ENCODE assay signal across 9 cellular contexts in genomic region chr9:131397100-131397790, GRCh38. TPM values are rescaled to one million over a fixed set of nuclear protein-coding genes. Genes with fewer than 3 reads are reported as not detected.
DNase-seq lines count a peak whose midpoint lies in the region; ATAC-seq and TF ChIP-seq lines count a peak whose summit lies in the region.
"Had no signal": no experiment of that assay in that cellular context is flagged by ENCODE, and none has a peak within 500 bp of the region (broad histone marks: within the 10 kb centered on the region; RNA-seq: fewer than 3 reads in every experiment).

No MANE protein-coding gene starts in this region.

- POLR2A ChIA-PET in CD8-positive, alpha-beta memory T cell (lab: Charles Lee): interaction anchor here (0.7 to 2.8 kb wide), 5 partner anchors 9 to 297 kb away, joined by 3 to 23 read pairs (median 8); no protein-coding TSS in a partner anchor

- H3K4me3 ChIP-seq in CD8-positive, alpha-beta memory T cell (ENCODE audit: low read length): peak overlapping the region; percentile 3
- H3K4me3 ChIP-seq: right lobe of liver had no signal

- H3K4me1 ChIP-seq in CD8-positive, alpha-beta memory T cell (ENCODE audit: insufficient read depth, low read length): peaks cover 73% of the 10 kb centered on the region

- no peak for DNase-seq in CD8-positive, alpha-beta memory T cell
- peak; percentile 34 for DNase-seq in NCI-H146 treated with DMSO at 0.1 percent for 48 hours (lab: John Stamatoyannopoulos, UW; ENCODE audit: unreplicated experiment)
- no peak for DNase-seq in nephron progenitor cell

- H3K4me3 Mint-ChIP-seq in CD8-positive, alpha-beta memory T cell: peak overlapping the region; percentile 70 to 95 (median 89)
- H3K4me3 Mint-ChIP-seq in dendritic cell treated with granulocyte-macrophage colony-stimulating factor and Interleukin-4, amounts not matched to agents 40 ng/mL and 50 ng/mL, for 4 days: peak overlapping the region; percentile 23
- H3K4me3 Mint-ChIP-seq in nephron progenitor cell: peak overlapping the region; percentile 98

- H3K36me3 ChIP-seq in CD8-positive, alpha-beta memory T cell (ENCODE audit: insufficient read depth, low read length): no peaks in the 10 kb centered on the region
- H3K36me3 ChIP-seq: right lobe of liver had no signal

- H3K4me1 Mint-ChIP-seq in CD8-positive, alpha-beta memory T cell: peaks cover 69 to 75% (median 74%) of the 10 kb centered on the region in 3 donors
- H3K4me1 Mint-ChIP-seq in dendritic cell treated with granulocyte-macrophage colony-stimulating factor and Interleukin-4, amounts not matched to agents 40 ng/mL and 50 ng/mL, for 4 days (ENCODE audit: low read depth): peaks cover 67% of the 10 kb centered on the region
- H3K4me1 Mint-ChIP-seq in nephron progenitor cell: peaks cover 74% of the 10 kb centered on the region

- no peaks in the 10 kb centered on the region for H3K9me3 ChIP-seq in CD8-positive, alpha-beta memory T cell (ENCODE audit: low read length)
- H3K9me3 ChIP-seq: right lobe of liver had no signal

- intact Hi-C loops in dendritic cell treated with granulocyte-macrophage colony-stimulating factor and Interleukin-4, amounts not matched to agents 40 ng/mL and 50 ng/mL, for 4 days (cut with micrococcal nuclease): loop anchor here (10.0 kb wide), 1 partner anchor 48 kb away; no protein-coding TSS in a partner anchor

- H3K27ac Mint-ChIP-seq in CD8-positive, alpha-beta memory T cell: peak overlapping the region; percentile 29 to 96 (median 94)
- peak overlapping the region; percentile 25 for H3K27ac Mint-ChIP-seq in dendritic cell treated with granulocyte-macrophage colony-stimulating factor and Interleukin-4, amounts not matched to agents 40 ng/mL and 50 ng/mL, for 4 days
- peak overlapping the region; percentile 89 for H3K27ac Mint-ChIP-seq in nephron progenitor cell

- no peak for ATAC-seq in GM18858 (IDR thresholded peaks at IDR 0.05; ENCODE audit: unreplicated experiment)
- no peak for ATAC-seq in HG03520 (IDR thresholded peaks at IDR 0.05; ENCODE audit: unreplicated experiment)
- ATAC-seq in HG02870 (IDR thresholded peaks at IDR 0.05; ENCODE audit: unreplicated experiment): no peak
- no peak for ATAC-seq in GM19455 (IDR thresholded peaks at IDR 0.05; ENCODE audit: unreplicated experiment)
- ATAC-seq: right lobe of liver had no signal

- no peaks in the 10 kb centered on the region for H3K27me3 ChIP-seq in CD8-positive, alpha-beta memory T cell (ENCODE audit: insufficient read depth, low read length, poor library complexity, severe bottlenecking)
- H3K27me3 ChIP-seq: right lobe of liver had no signal

- H3K27me3 Mint-ChIP-seq in CD8-positive, alpha-beta memory T cell: peaks cover 0 to 7% of the 10 kb centered on the region in 2 donors
- no peaks in the 10 kb centered on the region for H3K27me3 Mint-ChIP-seq in dendritic cell treated with granulocyte-macrophage colony-stimulating factor and Interleukin-4, amounts not matched to agents 40 ng/mL and 50 ng/mL, for 4 days
- H3K27me3 Mint-ChIP-seq in nephron progenitor cell (ENCODE audit: low read depth, poor library complexity): no peaks in the 10 kb centered on the region

- TF ChIP-seq CTCF in nephron progenitor cell (IDR thresholded peaks at IDR 0.05): no peak

- CTCF ChIA-PET in CD8-positive, alpha-beta memory T cell (lab: Charles Lee): interaction anchor here (0.7 to 3.0 kb wide), 12 partner anchors 8 to 342 kb away, joined by 3 to 21 read pairs (median 4); no protein-coding TSS in a partner anchor

- H3K9me3 Mint-ChIP-seq in CD8-positive, alpha-beta memory T cell: no peaks in the 10 kb centered on the region
- H3K9me3 Mint-ChIP-seq in dendritic cell treated with granulocyte-macrophage colony-stimulating factor and Interleukin-4, amounts not matched to agents 40 ng/mL and 50 ng/mL, for 4 days: no peaks in the 10 kb centered on the region
- no peaks in the 10 kb centered on the region for H3K9me3 Mint-ChIP-seq in nephron progenitor cell

- peaks cover 0 to 17% (median 0%) of the 10 kb centered on the region in 3 donors for H3K36me3 Mint-ChIP-seq in CD8-positive, alpha-beta memory T cell
- H3K36me3 Mint-ChIP-seq in dendritic cell treated with granulocyte-macrophage colony-stimulating factor and Interleukin-4, amounts not matched to agents 40 ng/mL and 50 ng/mL, for 4 days (ENCODE audit: low read depth): peaks cover 8% of the 10 kb centered on the region
- H3K36me3 Mint-ChIP-seq in nephron progenitor cell (ENCODE audit: low read depth): peaks cover 17% of the 10 kb centered on the region

- peak overlapping the region; percentile 22 for H3K27ac ChIP-seq in CD8-positive, alpha-beta memory T cell (ENCODE audit: low read depth, low read length)

RNA-seq across cellular contexts. Expression of gene PRRC2B, which starts 3.4 kb away (rescaled TPM):
- 100 to 1,000 TPM; 146 TPM for total RNA-seq in CD8-positive, alpha-beta memory T cell
- 42.1 TPM for polyA plus RNA-seq in CD8-positive, alpha-beta memory T cell

Comparison
In these comparisons a context has a peak if more than half of its experiments do, and no peak if none do; other contexts are left out.
1. H3K27ac Mint-ChIP-seq: peak in every context shown above with its lines; median percentile 94 in CD8-positive, alpha-beta memory T cell; 89 in nephron progenitor cell; 25 in dendritic cell treated with granulocyte-macrophage colony-stimulating factor and Interleukin-4, amounts not matched to agents 40 ng/mL and 50 ng/mL, for 4 days.
2. H3K4me3 Mint-ChIP-seq: peak in every context shown above with its lines; median percentile 98 in nephron progenitor cell; 89 in CD8-positive, alpha-beta memory T cell; 23 in dendritic cell treated with granulocyte-macrophage colony-stimulating factor and Interleukin-4, amounts not matched to agents 40 ng/mL and 50 ng/mL, for 4 days.